ENCODE assay signal across 8 cellular contexts in genomic region chr22:50562523-50563409, GRCh38. TPM values are rescaled to one million over a fixed set of nuclear protein-coding genes. Genes with fewer than 3 reads are reported as not detected.
DNase-seq lines count a peak whose midpoint lies in the region; ATAC-seq and TF ChIP-seq lines count a peak whose summit lies in the region.

Gene SYCE3 (minus strand): TSS chr22:50562919. CDS start chr22:50556405, 6,514 bp downstream.

- TF ChIP-seq CTCF in GM06990 (IDR thresholded peaks at IDR 0.05; ENCODE audit: insufficient read depth, low read length, poor library complexity, severe bottlenecking) (peak; percentile 75), HFF-Myc (IDR thresholded peaks at IDR 0.05; ENCODE audit: low read depth, low read length, missing control alignments) (peak; percentile 91), osteoblast (IDR thresholded peaks at IDR 0.05; ENCODE audit: extremely low read depth, low read depth, low read length) (peak; percentile 76), thoracic aorta (IDR thresholded peaks at IDR 0.05) (peak; percentile 97)

- H3K36me3 ChIP-seq in GM06990 (ENCODE audit: control insufficient read depth, insufficient read depth, low read length) (no peaks in the 10 kb centered on the region; the same call in none of the 2 replicates), osteoblast (ENCODE audit: insufficient read depth, low read length) (no peaks in the 10 kb centered on the region), thoracic aorta (no peaks in the 10 kb centered on the region)

- H4K20me1 ChIP-seq in osteoblast (ENCODE audit: insufficient read depth, low read length), result no peaks in the 10 kb centered on the region

- H3K27me3 ChIP-seq in GM06990 (replicated peaks; ENCODE audit: control insufficient read depth, insufficient read depth, low read length) (no peaks in the 10 kb centered on the region), osteoblast (ENCODE audit: insufficient read depth, low read length) (peaks cover 9% of the 10 kb centered on the region), thoracic aorta (replicated peaks; ENCODE audit: insufficient read depth) (no peaks in the 10 kb centered on the region)

- peak within 1 kb of the TSS; percentile 97 for H2AFZ ChIP-seq in osteoblast (ENCODE audit: low read length)

- peak; percentile 93 for DNase-seq in GM06990 (ENCODE audit: extremely low read depth, insufficient read length)
- peak; percentile 47 for DNase-seq in HFF-Myc (ENCODE audit: extremely low read depth, low read depth)
- peak; percentile 97 for DNase-seq in NAMALWA (ENCODE audit: low spot score)
- DNase-seq in SK-MEL-5 (ENCODE audit: low read depth, low spot score), result peak; percentile 97
- DNase-seq in activated naive CD4-positive, alpha-beta T cell treated with anti-CD3 and anti-CD28 coated beads, Interleukin-2, amount 50 U/mL, for 16 hours, result peak; percentile 97
- DNase-seq in glomerular visceral epithelial cell (ENCODE audit: extremely low spot score), result peak; percentile 94
- peak; percentile 98 for DNase-seq in osteoblast (ENCODE audit: insufficient read length, low spot score, missing footprints)
- peak; percentile 88 for DNase-seq in thoracic aorta (ENCODE audit: low spot score)

- ATAC-seq in thoracic aorta (ENCODE audit: insufficient number of reproducible peaks, low FRiP score, low read depth), result peak; percentile 86

- peaks cover 7% of the 10 kb centered on the region for H3K4me1 ChIP-seq in osteoblast (ENCODE audit: insufficient read depth, low read length)
- H3K4me1 ChIP-seq in thoracic aorta (ENCODE audit: control insufficient read depth in 1 of 2, low read depth in 2 of 2), result peaks cover 9 to 13% of the 10 kb centered on the region in 2 donors

- H3K9me3 ChIP-seq in osteoblast (ENCODE audit: low read depth, low read length) (no peaks in the 10 kb centered on the region), thoracic aorta (no peaks in the 10 kb centered on the region)

- in situ Hi-C loops in SK-MEL-5 (cut with HindIII; ENCODE audit: low pct_unique_long_range_greater_than_20kb, low sequenced_read_pairs), result no loop called here

- H3K4me3 ChIP-seq in GM06990 (replicated peaks; ENCODE audit: low read depth, low read length) (peak within 1 kb of the TSS; percentile 78), HFF-Myc (replicated peaks; ENCODE audit: low read depth, low read length) (peak within 1 kb of the TSS; percentile 51), osteoblast (ENCODE audit: insufficient read depth, low read length) (peak within 1 kb of the TSS; percentile 89), thoracic aorta (peak within 1 kb of the TSS; percentile 95)

- H3K27ac ChIP-seq in osteoblast (ENCODE audit: low read depth, low read length) (no peak within 1 kb of the TSS), thoracic aorta (no peak within 1 kb of the TSS)

- H3K79me2 ChIP-seq in osteoblast (ENCODE audit: insufficient read depth, low read length), result no peaks in the 10 kb centered on the region

- peak within 1 kb of the TSS; percentile 99 for H3K4me2 ChIP-seq in osteoblast (ENCODE audit: insufficient read depth, low read length)

RNA-seq across cellular contexts. Expression of gene SYCE3, which starts in this region (rescaled TPM):
- not detected in 2 replicates for total RNA-seq in SK-MEL-5 (2014; rRNA removed; shearing (Covaris generic))
- polyA plus RNA-seq in SK-MEL-5 (2015; cell fraction: cytosol; rRNA removed), result not detected in 2 replicates
- not detected in 2 replicates for polyA plus RNA-seq in SK-MEL-5 (2015; cell fraction: nucleus; rRNA removed)
- total RNA-seq in osteoblast (not detected in 2 replicates), thoracic aorta (not detected)

Comparison
In these comparisons a context has a peak if more than half of its experiments do, and no peak if none do; other contexts are left out.
1. Peak in DNase-seq in SK-MEL-5; RNA of the gene not detected or under 1 TPM.
2. Peak in DNase-seq, H3K4me3 ChIP-seq and H3K4me2 ChIP-seq in osteoblast; RNA of the gene not detected or under 1 TPM.
3. Peak in DNase-seq, ATAC-seq and H3K4me3 ChIP-seq in thoracic aorta; RNA of the gene not detected or under 1 TPM.
4. DNase-seq: peak in every context shown above with its lines; median percentile 98 in osteoblast; 97 in NAMALWA; 97 in SK-MEL-5; 97 in activated naive CD4-positive, alpha-beta T cell treated with anti-CD3 and anti-CD28 coated beads, Interleukin-2, amount 50 U/mL, for 16 hours; 94 in glomerular visceral epithelial cell; 93 in GM06990; 88 in thoracic aorta; 47 in HFF-Myc.